ENCODE assay signal across 8 cellular contexts in the genomic region with DNA sequence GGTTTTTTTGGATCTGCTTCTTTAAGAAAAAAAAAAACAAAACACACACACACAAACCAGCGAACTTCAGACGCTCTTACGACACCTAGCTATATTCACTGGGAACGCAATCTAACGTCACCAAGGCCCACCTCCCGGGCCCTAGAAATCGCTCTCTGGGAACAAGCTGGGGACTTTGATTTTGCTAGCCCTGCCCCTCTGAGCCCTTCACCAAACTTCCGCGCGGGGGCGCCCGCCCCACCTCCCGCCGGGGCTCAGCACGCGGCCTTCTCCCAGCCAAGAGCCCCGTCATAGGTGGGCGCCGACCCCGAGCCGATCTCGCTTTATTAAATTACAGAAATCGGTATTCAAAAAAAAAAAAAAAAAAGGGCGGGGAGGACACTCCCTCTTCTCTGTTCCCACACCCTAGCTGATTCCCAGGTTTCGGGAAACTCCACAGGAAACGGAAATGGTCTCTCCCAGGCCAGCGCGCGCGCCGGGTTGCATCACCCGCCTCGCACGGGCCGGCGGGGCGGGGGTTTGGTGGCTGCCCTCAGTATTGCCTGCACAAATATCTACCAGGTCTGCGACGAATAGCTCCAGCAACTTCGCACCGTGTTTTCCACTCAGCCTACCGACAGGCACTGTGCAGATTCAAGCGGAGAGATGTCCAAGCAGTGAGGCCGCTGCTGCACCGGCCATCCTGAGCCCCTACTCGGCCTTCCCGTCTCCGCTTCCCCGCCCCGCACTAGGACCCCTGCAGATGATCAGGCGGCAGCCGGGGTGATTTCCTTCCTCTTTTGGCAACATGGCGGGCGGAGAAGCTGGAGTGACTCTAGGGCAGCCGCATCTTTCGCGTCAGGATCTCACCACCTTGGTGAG. TPM values are rescaled to one million over a fixed set of nuclear protein-coding genes. Genes with fewer than 3 reads are reported as not detected.
DNase-seq lines count a peak whose midpoint lies in the region; ATAC-seq and TF ChIP-seq lines count a peak whose summit lies in the region.

Gene EIF2S3, plus strand, starts transcription at position 775 of the 861 bp plus-strand sequence. Its CDS starts 13 bp downstream, at position 788.

- peak; percentile 92 for ATAC-seq in GM18498 (IDR thresholded peaks at IDR 0.05; ENCODE audit: unreplicated experiment)
- ATAC-seq in HG02885 (IDR thresholded peaks at IDR 0.05; ENCODE audit: poor library complexity, unreplicated experiment), result peak; percentile 91
- ATAC-seq in left cardiac atrium, result peak; percentile 97 to 98

- intact Hi-C loops in left cardiac atrium (cut with DNase I), result loop anchor here in 1 of 2 donors (10.0 kb wide), 2 partner anchors 100 to 150 kb away; partner anchors contain the start of genes APOO and CXorf58

- H3K36me3 Mint-ChIP-seq in T-helper 1 cell treated with Interleukin-12 subunit alpha and Interleukin-12 subunit beta and Interleukin-4 antibody, amounts not matched to agents 30 μg/mL and 1 μg/mL, for 36 hours (ENCODE audit: low read depth), result peaks cover 6% of the 10 kb centered on the region
- peaks cover 5% of the 10 kb centered on the region for H3K36me3 Mint-ChIP-seq in progenitor cell of endocrine pancreas (ENCODE audit: insufficient read depth)

- H3K36me3 ChIP-seq in urinary bladder (ENCODE audit: insufficient read depth), result no peaks in the 10 kb centered on the region

- H3K4me3 Mint-ChIP-seq in T-helper 1 cell treated with Interleukin-12 subunit alpha and Interleukin-12 subunit beta and Interleukin-4 antibody, amounts not matched to agents 30 μg/mL and 1 μg/mL, for 36 hours, result no peak within 1 kb of the TSS
- H3K4me3 Mint-ChIP-seq in progenitor cell of endocrine pancreas (ENCODE audit: low read depth), result no peak within 1 kb of the TSS

- peak; percentile 88 for TF ChIP-seq CTCF in progenitor cell of endocrine pancreas (IDR thresholded peaks at IDR 0.05; ENCODE audit: unreplicated experiment)

- H3K27ac Mint-ChIP-seq in T-helper 1 cell treated with Interleukin-12 subunit alpha and Interleukin-12 subunit beta and Interleukin-4 antibody, amounts not matched to agents 30 μg/mL and 1 μg/mL, for 36 hours, result peak within 1 kb of the TSS; percentile 99
- H3K27ac Mint-ChIP-seq in progenitor cell of endocrine pancreas, result peak within 1 kb of the TSS; percentile 100

- H3K27me3 Mint-ChIP-seq in T-helper 1 cell treated with Interleukin-12 subunit alpha and Interleukin-12 subunit beta and Interleukin-4 antibody, amounts not matched to agents 30 μg/mL and 1 μg/mL, for 36 hours (ENCODE audit: low read depth), result no peaks in the 10 kb centered on the region
- H3K27me3 Mint-ChIP-seq in progenitor cell of endocrine pancreas, result no peaks in the 10 kb centered on the region

- no peaks in the 10 kb centered on the region for H3K4me1 ChIP-seq in urinary bladder (ENCODE audit: insufficient read depth)

- H3K4me3 ChIP-seq in urinary bladder (ENCODE audit: low read depth, low read length), result peak within 1 kb of the TSS; percentile 83

- WGBS in urinary bladder, result under 1% methylated on average over 57 of the region's 57 CpGs

- peak within 1 kb of the TSS; percentile 79 for H3K27ac ChIP-seq in urinary bladder (ENCODE audit: low read depth)

- peaks cover 8% of the 10 kb centered on the region for H3K4me1 Mint-ChIP-seq in T-helper 1 cell treated with Interleukin-12 subunit alpha and Interleukin-12 subunit beta and Interleukin-4 antibody, amounts not matched to agents 30 μg/mL and 1 μg/mL, for 36 hours (ENCODE audit: low read depth)
- H3K4me1 Mint-ChIP-seq in progenitor cell of endocrine pancreas (ENCODE audit: low read depth), result peaks cover 6% of the 10 kb centered on the region

- H3K9me3 Mint-ChIP-seq in T-helper 1 cell treated with Interleukin-12 subunit alpha and Interleukin-12 subunit beta and Interleukin-4 antibody, amounts not matched to agents 30 μg/mL and 1 μg/mL, for 36 hours, result no peaks in the 10 kb centered on the region
- no peaks in the 10 kb centered on the region for H3K9me3 Mint-ChIP-seq in progenitor cell of endocrine pancreas (ENCODE audit: low read depth)

- peak; percentile 98 for DNase-seq in NCI-H1694 treated with DMSO at 0.1 percent for 48 hours (lab: John Stamatoyannopoulos, UW)
- peak; percentile 18 to 97 (median 80) for DNase-seq in amygdala (lab: John Stamatoyannopoulos, UW)
- peak; percentile 91 for DNase-seq in left cardiac atrium
- DNase-seq in progenitor cell of endocrine pancreas (ENCODE audit: low spot score, unreplicated experiment), result peak; percentile 89

RNA-seq across cellular contexts. Expression of gene EIF2S3, which starts in this region (rescaled TPM):
- total RNA-seq in left cardiac atrium (10 to 100 TPM; 69.7 to 98.0 TPM), progenitor cell of endocrine pancreas (473 and 501 TPM in 2 replicates), urinary bladder (261 TPM)
- 85.5 TPM for polyA plus RNA-seq in urinary bladder

Comparison
In these comparisons a context has a peak if more than half of its experiments do, and no peak if none do; other contexts are left out.
1. Peak in every context shown above with its lines: DNase-seq, ATAC-seq, H3K4me3 ChIP-seq and H3K27ac ChIP-seq.